Comparison of ENCODE assay signal across 8 cellular contexts in genomic region chr12:52050116-52050770, GRCh38. TPM values are rescaled to one million over a fixed set of nuclear protein-coding genes. Genes with fewer than 3 reads are reported as not detected.
A peak's percentile ranks its signal among the peaks of the same experiment; 100 is the strongest.
DNase-seq lines count a peak whose midpoint lies in the region; ATAC-seq and TF ChIP-seq lines count a peak whose summit lies in the region.

No MANE protein-coding gene starts in this region.

- 10 to 22% (median 16%) methylated on average over 14 to 16 of the region's 16 CpGs for WGBS in psoas muscle, 3 donors

- intact Hi-C loops in psoas muscle (cut with DNase I), result no loop called here

- H3K36me3 ChIP-seq in H7 (replicated peaks; ENCODE audit: control insufficient read depth, insufficient read depth, low read length) (no peaks in the 10 kb centered on the region; the same call in 1 of the 2 replicates), psoas muscle (ENCODE audit: insufficient read depth in 1 of 2, low read depth in 1 of 2) (peaks cover 4 to 16% of the 10 kb centered on the region in 2 donors)

- peaks cover 50% of the 10 kb centered on the region for H3K27me3 Mint-ChIP-seq in WTC11 (ENCODE audit: low read depth)

- ATAC-seq in WTC11 (peak; percentile 56), psoas muscle (peak in 1 of 4 donors; percentile 31)

- H3K27me3 ChIP-seq in H7 (ENCODE audit: control insufficient read depth, insufficient read depth, low read length), result peaks cover 41% of the 10 kb centered on the region
- H3K27me3 ChIP-seq in psoas muscle (ENCODE audit: insufficient read depth in 3 of 3, low read length in 2 of 3), result no peaks in the 10 kb centered on the region

- H3K27ac Mint-ChIP-seq in WTC11, result peak overlapping the region; percentile 63; the same call in 1 of the 2 replicates

- POLR2A ChIA-PET in AG04449 (lab: Yijun Ruan, JAX) (interaction anchor here (1.3 to 2.4 kb wide), 2 partner anchors 12 to 20 kb away, joined by 3 to 10 read pairs; partner anchors contain the start of gene ATG101), WTC11 (lab: Charles Lee) (interaction anchor here (0.6 to 1.8 kb wide), 6 partner anchors 9 to 27 kb away, joined by 3 to 7 read pairs (median 4); partner anchors contain the start of gene ATG101)

- CTCF ChIA-PET in AG04449 (lab: Yijun Ruan, JAX) (interaction anchor here (1.0 to 45.6 kb wide), 6 partner anchors 16 to 57 kb away, joined by 4 to 1695 read pairs (median 5); partner anchors contain the start of gene ATG101), WTC11 (lab: Charles Lee) (interaction anchor here (1.0 to 2.9 kb wide), 15 partner anchors 12 to 135 kb away, joined by 3 to 57 read pairs (median 6); partner anchors contain the start of genes ATG101 and TAMALIN)

- no peaks in the 10 kb centered on the region for H3K9me3 Mint-ChIP-seq in WTC11

- peak overlapping the region; percentile 66 for H3K4me3 ChIP-seq in AG04449 (ENCODE audit: low read depth, low read length)
- peak overlapping the region; percentile 65 for H3K4me3 ChIP-seq in H7 (ENCODE audit: insufficient read depth, low read depth, low read length)
- peak overlapping the region; percentile 72 for H3K4me3 ChIP-seq in psoas muscle

- peak overlapping the region; percentile 93 for H3K27ac ChIP-seq in psoas muscle

- H3K4me3 Mint-ChIP-seq in WTC11, result peak overlapping the region; percentile 86

- peaks cover 28% of the 10 kb centered on the region for H3K4me1 Mint-ChIP-seq in WTC11

- TF ChIP-seq CTCF in AG04449 (IDR thresholded peaks at IDR 0.05; ENCODE audit: insufficient read depth, low read length, missing control alignments) (no peak), WTC11 (IDR thresholded peaks at IDR 0.05) (no peak), psoas muscle (IDR thresholded peaks at IDR 0.05) (no peak)

- H3K36me3 Mint-ChIP-seq in WTC11, result no peaks in the 10 kb centered on the region

- DNase-seq in AG04449 (ENCODE audit: low read depth, low spot score) (no peak), H7 (peak; percentile 87), WTC11 (ENCODE audit: low spot score) (peak; percentile 43), germinal center (ENCODE audit: low spot score) (peak; percentile 20), psoas muscle (peak in 1 of 2 donors; percentile 67), A172 (ENCODE audit: low spot score) (no peak), KG1 (lab: John Stamatoyannopoulos, UW) (no peak)
- no peak for DNase-seq in stimulated activated CD4-positive, alpha-beta T cell treated with anti-CD3 and anti-CD28 coated beads, Interleukin-4, amount 100 ng/mL, for 1 hour

- peaks cover 51% of the 10 kb centered on the region for H3K4me1 ChIP-seq in psoas muscle

- no peaks in the 10 kb centered on the region for H3K9me3 ChIP-seq in psoas muscle

TF ChIP-seq in WTC11, 78 proteins besides CTCF, POLR2A, EP300 and RAD21 (continues in another document):
- no peak for TF ChIP-seq ZNF532 (CRISPR knock-in tag; IDR thresholded peaks at IDR 0.05; ENCODE audit: borderline replicate concordance)
- no peak for TF ChIP-seq CBFB (CRISPR knock-in tag; IDR thresholded peaks at IDR 0.05; ENCODE audit: low read depth)
- TF ChIP-seq HMGA2 (CRISPR knock-in tag; IDR thresholded peaks at IDR 0.05), result no peak
- TF ChIP-seq ZNF423 (CRISPR knock-in tag; IDR thresholded peaks at IDR 0.05), result no peak
- no peak for TF ChIP-seq GRHL2 (CRISPR knock-in tag; IDR thresholded peaks at IDR 0.05; ENCODE audit: insufficient replicate concordance, severe bottlenecking)
- TF ChIP-seq AR (CRISPR knock-in tag; IDR thresholded peaks at IDR 0.05), result no peak
- no peak for TF ChIP-seq FOXJ3 (CRISPR knock-in tag; IDR thresholded peaks at IDR 0.05; ENCODE audit: borderline replicate concordance)
- no peak for TF ChIP-seq ZNF121 (CRISPR knock-in tag; IDR thresholded peaks at IDR 0.05)
- no peak for TF ChIP-seq STAT6 (CRISPR knock-in tag; conservative IDR thresholded peaks at IDR 0.05; ENCODE audit: low read depth)

RNA-seq across cellular contexts. Expression of gene NR4A1, which starts 1.0 kb away (rescaled TPM):
- total RNA-seq in H7 (2014; rRNA removed; shearing (Covaris generic)), result 11.8 and 29.6 TPM in 2 replicates
- total RNA-seq in WTC11 (2021) (19.2 to 26.9 TPM (median 22.0 TPM) in 3 replicates), psoas muscle (10 to 100 TPM; 17.5 to 92.8 (median 56.9) TPM)
- polyA plus RNA-seq in psoas muscle, result 10 to 100 TPM; 35.5 to 74.0 (median 50.2) TPM
- 1.5 and 3.3 TPM in 2 replicates for total RNA-seq in A172 (2014; rRNA removed; shearing (Covaris generic))

RNA-seq across cellular contexts. Expression of gene ATG101, which starts 19.5 kb away (rescaled TPM):
- 67.3 and 75.7 TPM in 2 replicates for total RNA-seq in H7 (2014; rRNA removed; shearing (Covaris generic))
- 43.3 to 52.1 TPM (median 45.0 TPM) in 3 replicates for total RNA-seq in WTC11 (2021)
- total RNA-seq in psoas muscle, result 10 to 100 TPM; 25.1 to 35.3 (median 26.5) TPM
- 100 to 1,000 TPM in 1 of 3 donors, 10 to 100 TPM in 2; 39.5 to 154 (median 90.0) TPM for polyA plus RNA-seq in psoas muscle
- total RNA-seq in A172 (2014; rRNA removed; shearing (Covaris generic)), result 70.3 and 74.7 TPM in 2 replicates

RNA-seq across cellular contexts. Expression of gene SMIM41, which starts 29.3 kb away (rescaled TPM):
- total RNA-seq in H7 (2014; rRNA removed; shearing (Covaris generic)), result not detected in 2 replicates
- total RNA-seq in WTC11 (2021) (0.14 to 0.21 TPM in 2 of 3 replicates, not detected in the other), psoas muscle (under 1 TPM in 2 of 4 donors, not detected in 2; 0.16 to 0.32 TPM)
- polyA plus RNA-seq in psoas muscle, result under 1 TPM in 1 of 3 donors, not detected in 2; 0.20 TPM
- not detected in 2 replicates for total RNA-seq in A172 (2014; rRNA removed; shearing (Covaris generic))

RNA-seq across cellular contexts. Expression of gene TAMALIN, which starts 43.5 kb away (rescaled TPM):
- 2.2 and 3.6 TPM in 2 replicates for total RNA-seq in H7 (2014; rRNA removed; shearing (Covaris generic))
- total RNA-seq in WTC11 (2021) (5.5 to 7.1 TPM (median 6.1 TPM) in 3 replicates), psoas muscle (10 to 100 TPM in 3 of 4 donors, 1 to 10 TPM in 1; 8.0 to 12.8 (median 11.5) TPM)
- 1 to 10 TPM; 5.5 to 9.6 (median 6.8) TPM for polyA plus RNA-seq in psoas muscle
- total RNA-seq in A172 (2014; rRNA removed; shearing (Covaris generic)), result 2.3 and 3.3 TPM in 2 replicates

Comparison
In these comparisons a context has a peak if more than half of its experiments do, and no peak if none do; other contexts are left out.
1. DNase-seq: peak in H7 (single experiment), WTC11 (single experiment) and germinal center (single experiment); none in AG04449 (single experiment), A172 (single experiment), stimulated activated CD4-positive, alpha-beta T cell treated with anti-CD3 and anti-CD28 coated beads, Interleukin-4, amount 100 ng/mL, for 1 hour (single experiment) and KG1 (single experiment).
2. Peak in every context shown above with its lines, with median percentiles within 50 percentile points of each other: H3K4me3 ChIP-seq.